8 cellular contexts compared by ENCODE assay signal in the genomic region with DNA sequence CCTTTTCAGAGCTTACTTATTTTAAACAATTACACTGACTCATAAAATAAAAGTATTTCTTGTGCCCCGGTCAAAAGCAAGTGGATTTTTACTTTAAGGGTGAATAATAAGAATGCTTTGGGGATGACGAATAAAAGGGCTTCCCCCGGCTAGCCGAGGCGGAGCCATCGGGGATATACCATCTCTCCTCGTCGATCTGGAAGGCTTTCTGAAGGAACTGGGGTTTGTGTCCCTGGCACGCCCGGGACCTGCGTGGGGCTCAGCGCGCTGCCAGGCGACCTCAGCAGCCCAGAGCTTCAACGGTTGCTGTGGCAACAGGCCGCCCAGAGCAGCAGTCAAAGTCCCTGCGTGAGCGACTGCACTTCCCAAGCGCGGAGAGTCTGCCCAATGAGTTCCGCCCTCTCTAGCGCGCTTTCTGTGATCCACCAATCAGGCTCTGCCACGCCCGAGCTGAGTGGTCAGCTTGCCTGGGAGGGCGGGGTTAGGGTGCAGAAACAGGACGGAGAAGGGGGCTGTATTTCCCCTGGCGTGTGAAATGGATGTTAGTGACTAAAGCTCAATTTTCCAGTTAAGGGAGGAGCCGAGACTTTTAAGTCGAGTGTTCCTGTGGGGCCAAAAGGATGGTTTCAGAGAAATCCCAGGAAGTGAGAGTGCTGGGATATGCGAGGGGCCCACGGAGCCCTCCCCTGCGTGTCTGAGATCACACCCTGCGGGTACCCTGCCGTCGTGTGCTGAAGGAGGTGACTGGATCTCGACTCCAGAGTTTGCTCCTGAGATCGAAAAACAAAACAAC. TPM values are rescaled to one million over a fixed set of nuclear protein-coding genes. Genes with fewer than 3 reads are reported as not detected.
DNase-seq lines count a peak whose midpoint lies in the region; ATAC-seq and TF ChIP-seq lines count a peak whose summit lies in the region.

No MANE protein-coding gene starts in this region.

- peak overlapping the region; percentile 98 for H3K4me3 ChIP-seq in KMS-11 (IDR thresholded peaks at IDR 0.05; ENCODE audit: insufficient read depth, low read depth, low read length)
- peak overlapping the region; percentile 53 to 70 for H3K4me3 ChIP-seq in Panc1 (ENCODE audit: low read depth in 2 of 2, low read length in 2 of 2)
- peak overlapping the region; percentile 27 to 75 (median 53) for H3K4me3 ChIP-seq in fibroblast of lung (replicated peaks in 1 of 4; ENCODE audit: control extremely low read depth in 1 of 4, insufficient read depth in 1 of 4, low read depth in 3 of 4, low read length in 4 of 4)

- peak overlapping the region; percentile 74 for H3K4me2 ChIP-seq in KMS-11
- peak overlapping the region; percentile 92 for H3K4me2 ChIP-seq in fibroblast of lung (ENCODE audit: extremely low read depth, insufficient read depth, low read length)

- ATAC-seq in GM21786 (IDR thresholded peaks at IDR 0.05; ENCODE audit: unreplicated experiment) = peak; percentile 96
- peak; percentile 100 for ATAC-seq in Panc1
- ATAC-seq in naive B cell (ENCODE audit: low read depth in 2 of 2) = peak; percentile 96 to 97
- ATAC-seq in stimulated activated effector memory CD8-positive, alpha-beta T cell treated with anti-CD3 and anti-CD28 coated beads, Interleukin-12 subunit alpha, Interleukin-12 subunit beta, amount 100 ng/mL, for 72 hours = peak; percentile 98

- TF ChIP-seq CTCF in KMS-11 (conservative IDR thresholded peaks at IDR 0.05; ENCODE audit: low read depth, low read length) = no peak
- no peak for TF ChIP-seq CTCF in Panc1 (IDR thresholded peaks at IDR 0.05)
- no peak for TF ChIP-seq CTCF in fibroblast of lung (conservative IDR thresholded peaks at IDR 0.05 in 1 of 2, IDR thresholded peaks at IDR 0.05 in 1 of 2; ENCODE audit: low read depth in 1 of 2, low read length in 2 of 2)

- H3K36me3 Mint-ChIP-seq in naive B cell = no peaks in the 10 kb centered on the region
- peaks cover 10% of the 10 kb centered on the region for H3K36me3 Mint-ChIP-seq in stimulated activated effector memory CD8-positive, alpha-beta T cell treated with anti-CD3 and anti-CD28 coated beads, Interleukin-12 subunit alpha, Interleukin-12 subunit beta, amount 100 ng/mL, for 72 hours

- no peaks in the 10 kb centered on the region for H3K27me3 ChIP-seq in KMS-11 (ENCODE audit: insufficient read depth, low read depth)
- H3K27me3 ChIP-seq in Panc1 (ENCODE audit: control insufficient read depth, insufficient read depth, low read length) = peaks cover 7% of the 10 kb centered on the region; the same call in 1 of the 2 replicates
- peaks cover 10% of the 10 kb centered on the region for H3K27me3 ChIP-seq in fibroblast of lung (ENCODE audit: control insufficient read depth, insufficient read depth, low read length)

- peaks cover 19 to 31% (median 23%) of the 10 kb centered on the region in 3 donors for H3K4me1 Mint-ChIP-seq in naive B cell
- H3K4me1 Mint-ChIP-seq in stimulated activated effector memory CD8-positive, alpha-beta T cell treated with anti-CD3 and anti-CD28 coated beads, Interleukin-12 subunit alpha, Interleukin-12 subunit beta, amount 100 ng/mL, for 72 hours = peaks cover 32% of the 10 kb centered on the region

- no peaks in the 10 kb centered on the region for H3K36me3 ChIP-seq in KMS-11 (ENCODE audit: insufficient read depth)
- no peaks in the 10 kb centered on the region for H3K36me3 ChIP-seq in Panc1 (ENCODE audit: control insufficient read depth, insufficient read depth, low read length)
- H3K36me3 ChIP-seq in fibroblast of lung (ENCODE audit: control insufficient read depth, insufficient read depth, low read length) = no peaks in the 10 kb centered on the region

- intact Hi-C loops in Panc1 (cut with micrococcal nuclease; ENCODE audit: unreplicated experiment) = no loop called here

- no TSS peak for BruUV-seq in Panc1 (replicated peaks; lab: Mats Ljungman, UMichigan)

- H2AFZ ChIP-seq in KMS-11 (ENCODE audit: low read depth) = peak overlapping the region; percentile 91
- H2AFZ ChIP-seq in fibroblast of lung (ENCODE audit: low read length) = peak overlapping the region; percentile 66

- no peaks in the 10 kb centered on the region for H3K79me2 ChIP-seq in KMS-11 (ENCODE audit: insufficient read depth, low read depth)
- no peaks in the 10 kb centered on the region for H3K79me2 ChIP-seq in fibroblast of lung (ENCODE audit: control insufficient read depth, insufficient read depth, low read length)

- H4K20me1 ChIP-seq in KMS-11 (ENCODE audit: insufficient read depth) (no peaks in the 10 kb centered on the region), fibroblast of lung (ENCODE audit: control insufficient read depth, extremely low read depth, insufficient read depth, low read length) (no peaks in the 10 kb centered on the region)

- peak overlapping the region; percentile 62 to 94 (median 80) for H3K27ac Mint-ChIP-seq in naive B cell
- H3K27ac Mint-ChIP-seq in stimulated activated effector memory CD8-positive, alpha-beta T cell treated with anti-CD3 and anti-CD28 coated beads, Interleukin-12 subunit alpha, Interleukin-12 subunit beta, amount 100 ng/mL, for 72 hours = peak overlapping the region; percentile 96

- H3K27ac ChIP-seq in KMS-11 = peak overlapping the region; percentile 74
- H3K27ac ChIP-seq in Panc1 (ENCODE audit: low read length) = peak overlapping the region; percentile 61
- peak overlapping the region; percentile 85 for H3K27ac ChIP-seq in fibroblast of lung (ENCODE audit: insufficient read depth, low read length)

- CTCF ChIA-PET in Panc1 (lab: Charles Lee) = no interaction called here

- H3K9me3 ChIP-seq in Panc1 (ENCODE audit: control insufficient read depth, insufficient read depth, low read depth, low read length) (no peaks in the 10 kb centered on the region), fibroblast of lung (ENCODE audit: control insufficient read depth, insufficient read depth, low read depth, low read length) (no peaks in the 10 kb centered on the region)

- in situ Hi-C loops in Panc1 (cut with HindIII; ENCODE audit: low pct_unique_long_range_greater_than_20kb, low sequenced_read_pairs) = no loop called here

- peak; percentile 90 for DNase-seq in DMS79 (lab: John Stamatoyannopoulos, UW)
- peak; percentile 87 for DNase-seq in Panc1 (ENCODE audit: low read depth, low spot score)
- peak; percentile 68 to 85 for DNase-seq in activated T-helper 1 cell treated with anti-CD3 and anti-CD28 coated beads, Interleukin-2, amount 50 U/mL, for 16 hours (ENCODE audit: low read depth in 1 of 2, low spot score in 1 of 2)
- DNase-seq in fibroblast of lung (ENCODE audit: low read depth in 2 of 2) = peak; percentile 93 to 97
- DNase-seq in naive B cell = peak; percentile 81
- DNase-seq in stimulated activated effector memory CD8-positive, alpha-beta T cell treated with anti-CD3 and anti-CD28 coated beads, Interleukin-12 subunit alpha, Interleukin-12 subunit beta, amount 100 ng/mL, for 72 hours (ENCODE audit: low spot score in 2 of 2) = peak; percentile 86 to 97

- H3K9me3 Mint-ChIP-seq in naive B cell = peaks cover 0 to 4% (median 0%) of the 10 kb centered on the region in 7 donors
- no peaks in the 10 kb centered on the region for H3K9me3 Mint-ChIP-seq in stimulated activated effector memory CD8-positive, alpha-beta T cell treated with anti-CD3 and anti-CD28 coated beads, Interleukin-12 subunit alpha, Interleukin-12 subunit beta, amount 100 ng/mL, for 72 hours

- H3K4me1 ChIP-seq in KMS-11 (ENCODE audit: low read depth, poor library complexity, severe bottlenecking) (peaks cover 53% of the 10 kb centered on the region), Panc1 (ENCODE audit: control insufficient read depth, insufficient read depth, low read length) (0 out of 2 replicates have a peak, but pooled peaks cover 2% of the 10 kb centered on the region), fibroblast of lung (ENCODE audit: control insufficient read depth, extremely low read depth, insufficient read depth, low read length) (peaks cover 8% of the 10 kb centered on the region)

- POLR2A ChIA-PET in Panc1 (lab: Charles Lee) = interaction anchor here (0.6 kb wide), 2 partner anchors 46 to 186 kb away, joined by 3 read pairs; no protein-coding TSS in a partner anchor

- H3K9ac ChIP-seq in KMS-11 (peak overlapping the region; percentile 94), fibroblast of lung (ENCODE audit: insufficient read depth, low read length) (peak overlapping the region; percentile 65)

- H3K27me3 Mint-ChIP-seq in naive B cell = peaks cover 27 to 45% (median 36%) of the 10 kb centered on the region in 3 donors

- H3K4me3 Mint-ChIP-seq in naive B cell = peak overlapping the region; percentile 80 to 94 (median 91)
- peak overlapping the region; percentile 81 for H3K4me3 Mint-ChIP-seq in stimulated activated effector memory CD8-positive, alpha-beta T cell treated with anti-CD3 and anti-CD28 coated beads, Interleukin-12 subunit alpha, Interleukin-12 subunit beta, amount 100 ng/mL, for 72 hours

RNA-seq across cellular contexts. Expression of gene MGST3, which starts 33.0 kb away (rescaled TPM):
- total RNA-seq in Panc1 (2021; ENCODE audit: unreplicated experiment) = 103 TPM
- 128 TPM for polyA plus RNA-seq in Panc1 (2012; ENCODE audit: insufficient read length)
- total RNA-seq in fibroblast of lung = 234 and 346 TPM in 2 replicates
- 297 and 355 TPM in 2 replicates for polyA plus RNA-seq in fibroblast of lung
- polyA plus RNA-seq in fibroblast of lung (2012) = 299 and 352 TPM in 2 replicates
- 142 and 198 TPM in 2 replicates for polyA minus RNA-seq in fibroblast of lung (ENCODE audit: low replicate concordance)
- polyA plus RNA-seq in naive B cell (ENCODE audit: low read depth in 6 of 6) = 100 to 1,000 TPM in 4 of 6 donors, 10 to 100 TPM in 2; 76.4 to 133 (median 116) TPM

RNA-seq across cellular contexts. Expression of gene LRRC52, which starts 54.3 kb away (rescaled TPM):
- total RNA-seq in Panc1 (2021; ENCODE audit: unreplicated experiment) (not detected), fibroblast of lung (not detected in 2 replicates)
- not detected for polyA plus RNA-seq in Panc1 (2012; ENCODE audit: insufficient read length)
- polyA plus RNA-seq in fibroblast of lung (not detected in 2 replicates), naive B cell (ENCODE audit: low read depth in 6 of 6) (not detected)
- polyA plus RNA-seq in fibroblast of lung (2012) = not detected in 2 replicates
- polyA minus RNA-seq in fibroblast of lung (ENCODE audit: low replicate concordance) = not detected in 2 replicates

Comparison
In these comparisons a context has a peak if more than half of its experiments do, and no peak if none do; other contexts are left out.
1. Peak in every context shown above with its lines: DNase-seq, ATAC-seq, H3K4me3 ChIP-seq and H3K27ac ChIP-seq.